25 cellular contexts compared by ENCODE assay signal in genomic region chr11:116342148-116342547, GRCh38.
"Had no signal": no experiment of that assay in that cellular context is flagged by ENCODE, and none has a peak within 500 bp of the region (broad histone marks: within the 10 kb centered on the region; RNA-seq: fewer than 3 reads in every experiment).

No MANE protein-coding gene starts in this region.

- H3K4me1 ChIP-seq: esophagus muscularis mucosa, foreskin keratinocyte, gastroesophageal sphincter, heart left ventricle, left lung, neural progenitor cell, parathyroid adenoma, tibial nerve, upper lobe of right lung, vagina had no signal

- H3K4me3 Mint-ChIP-seq: immature natural killer cell; naive thymus-derived CD4-positive, alpha-beta T cell; nephron; neural progenitor cell; stimulated activated naive B cell treated with anti-CD40 and anti-IgM and Interleukin-4, amounts not matched to agents 10 μg/mL and 1 μg/mL and 100 μg/mL, for 72 hours; stimulated activated naive CD8-positive, alpha-beta T cell treated with anti-CD3 and anti-CD28 coated beads, Interleukin-15, Interleukin-2, amounts not matched to agents 100 ng/mL and 50 ng/mL, for 24 hours had no signal

- H3K79me2 ChIP-seq: parathyroid adenoma had no signal

- H3K36me3 ChIP-seq: esophagus muscularis mucosa, gastroesophageal sphincter, heart left ventricle, left lung, neural progenitor cell, right lobe of liver, thoracic aorta, tibial nerve, upper lobe of right lung, vagina had no signal

- H3K27ac Mint-ChIP-seq: immature natural killer cell; naive thymus-derived CD4-positive, alpha-beta T cell; nephron; neural progenitor cell; progenitor cell of endocrine pancreas; stimulated activated naive B cell treated with anti-CD40 and anti-IgM and Interleukin-4, amounts not matched to agents 10 μg/mL and 1 μg/mL and 100 μg/mL, for 72 hours; stimulated activated naive CD8-positive, alpha-beta T cell treated with anti-CD3 and anti-CD28 coated beads, Interleukin-15, Interleukin-2, amounts not matched to agents 100 ng/mL and 50 ng/mL, for 24 hours had no signal

- H3K9ac ChIP-seq: neural progenitor cell, parathyroid adenoma had no signal

- DNase-seq: effector CD8-positive, alpha-beta T cell; foreskin keratinocyte; heart left ventricle; hippocampal formation; immature natural killer cell; left lung; mesendoderm; midbrain; naive thymus-derived CD4-positive, alpha-beta T cell; right lobe of liver; small intestine; stimulated activated CD4-positive, alpha-beta T cell treated with anti-CD3 and anti-CD28 coated beads, Interleukin-15, amount 100 ng/mL, for 24 hours; stimulated activated CD4-positive, alpha-beta T cell treated with anti-CD3 and anti-CD28 coated beads, Interleukin-2, amount 100 ng/mL, for 48 hours; stimulated activated naive B cell treated with anti-CD40 and anti-IgM and Interleukin-4, amounts not matched to agents 10 μg/mL and 1 μg/mL and 100 μg/mL, for 72 hours; upper lobe of right lung had no signal

- H3K4me2 ChIP-seq: neural progenitor cell had no signal

- H3K27ac ChIP-seq: esophagus muscularis mucosa, foreskin keratinocyte, gastroesophageal sphincter, heart left ventricle, left lung, neural progenitor cell, parathyroid adenoma, right lobe of liver, thoracic aorta, tibial nerve, upper lobe of right lung, vagina had no signal

- H3K27me3 Mint-ChIP-seq: stimulated activated naive B cell treated with anti-CD40 and anti-IgM and Interleukin-4, amounts not matched to agents 10 μg/mL and 1 μg/mL and 100 μg/mL, for 72 hours; stimulated activated naive CD8-positive, alpha-beta T cell treated with anti-CD3 and anti-CD28 coated beads, Interleukin-15, Interleukin-2, amounts not matched to agents 100 ng/mL and 50 ng/mL, for 24 hours had no signal

- H3K4me1 Mint-ChIP-seq: immature natural killer cell; nephron; neural progenitor cell; stimulated activated naive B cell treated with anti-CD40 and anti-IgM and Interleukin-4, amounts not matched to agents 10 μg/mL and 1 μg/mL and 100 μg/mL, for 72 hours had no signal

- H2AFZ ChIP-seq: neural progenitor cell, parathyroid adenoma had no signal

- H3K36me3 Mint-ChIP-seq: immature natural killer cell; naive thymus-derived CD4-positive, alpha-beta T cell; neural progenitor cell; stimulated activated naive B cell treated with anti-CD40 and anti-IgM and Interleukin-4, amounts not matched to agents 10 μg/mL and 1 μg/mL and 100 μg/mL, for 72 hours had no signal

- H3K4me3 ChIP-seq: esophagus muscularis mucosa, gastroesophageal sphincter, heart left ventricle, left lung, neural progenitor cell, right lobe of liver, thoracic aorta, tibial nerve, upper lobe of right lung, vagina had no signal

- ATAC-seq: foreskin keratinocyte; gastroesophageal sphincter; heart left ventricle; left lung; naive thymus-derived CD4-positive, alpha-beta T cell; stimulated activated naive B cell treated with anti-CD40 and anti-IgM and Interleukin-4, amounts not matched to agents 10 μg/mL and 1 μg/mL and 100 μg/mL, for 72 hours; upper lobe of right lung had no signal

- H3K27me3 ChIP-seq: left lung, neural progenitor cell, right lobe of liver, tibial nerve, upper lobe of right lung, vagina had no signal

- H3K9me3 ChIP-seq: right lobe of liver, thoracic aorta, upper lobe of right lung, vagina had no signal
